Comparison of ENCODE assay signal across 1 cellular context in the genomic region with DNA sequence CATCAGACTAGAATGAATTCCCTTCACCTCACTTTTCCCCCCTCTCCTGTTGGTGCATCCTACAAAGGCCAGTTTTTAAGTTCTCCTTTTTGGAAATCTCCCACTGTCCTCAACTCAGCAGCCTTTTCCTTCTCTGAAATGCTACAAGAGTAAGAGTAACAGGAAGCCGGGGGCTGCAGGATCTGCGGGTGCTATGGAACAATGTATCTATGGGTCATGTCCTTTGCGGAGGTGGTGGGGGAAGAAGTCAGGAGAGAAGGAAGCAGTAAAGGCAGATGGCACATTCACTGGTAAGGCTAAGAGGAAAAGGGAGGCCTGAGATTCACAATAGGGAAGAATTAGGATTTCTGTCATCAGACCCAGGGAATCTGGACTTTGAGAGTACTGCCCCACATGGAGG.
TF ChIP-seq lines count a peak whose summit lies in the region.

No MANE protein-coding gene starts in this region.

TF ChIP-seq in A549, 52 proteins besides CTCF, POLR2A, EP300 and RAD21 (continued from another document):
- TF ChIP-seq CEBPB (IDR thresholded peaks at IDR 0.05) (no peak), EHMT2 (IDR thresholded peaks at IDR 0.05; ENCODE audit: low read depth) (no peak), KDM1A (IDR thresholded peaks at IDR 0.05; ENCODE audit: low read depth) (no peak)
TF ChIP-seq in A549: peak in this region for 0.
